Comparison of ENCODE assay signal across 19 cellular contexts in genomic region chr15:100112636-100113305, GRCh38.
DNase-seq lines count a peak whose midpoint lies in the region; ATAC-seq, FAIRE-seq and TF ChIP-seq lines count a peak whose summit lies in the region.
"Had no signal": no experiment of that assay in that cellular context is flagged by ENCODE, and none has a peak within 500 bp of the region (broad histone marks: within the 10 kb centered on the region; RNA-seq: fewer than 3 reads in every experiment).

No MANE protein-coding gene starts in this region.

- no peak for TF ChIP-seq POLR2A in HepG2 (IDR thresholded peaks at IDR 0.05; ENCODE audit: insufficient read depth in 1 of 2, low read depth in 2 of 2, low read length in 2 of 2)
- no peak for TF ChIP-seq POLR2A in thyroid gland (IDR thresholded peaks at IDR 0.05)

- no peak overlapping the region for H2AFZ ChIP-seq in HepG2 (ENCODE audit: low read length)
- no peak overlapping the region for H2AFZ ChIP-seq in hepatocyte

- in situ Hi-C loops in HepG2 (cut with HindIII; ENCODE audit: extremely low pct_ligation_motif_present, low pct_unique_long_range_greater_than_20kb), result no loop called here

- H3K36me3 Mint-ChIP-seq in activated naive CD4-positive, alpha-beta T cell treated with anti-CD3 and anti-CD28 coated beads, Interleukin-2, amount 50 U/mL, for 24 hours, result peaks cover 3% of the 10 kb centered on the region
- no peaks in the 10 kb centered on the region for H3K36me3 Mint-ChIP-seq in activated naive CD4-positive, alpha-beta T cell treated with anti-CD3 and anti-CD28 coated beads, Interleukin-2, amount 50 U/mL, for 72 hours
- no peaks in the 10 kb centered on the region for H3K36me3 Mint-ChIP-seq in activated naive CD8-positive, alpha-beta T cell treated with anti-CD3 and anti-CD28 coated beads for 36 hours
- H3K36me3 Mint-ChIP-seq: activated naive CD4-positive, alpha-beta T cell treated with anti-CD3 and anti-CD28 coated beads, Interleukin-2, amount 10 ng/mL, durations not matched to agents 7 days and 5 days had no signal

- H3K4me1 ChIP-seq in HepG2 (ENCODE audit: insufficient read depth, low read length) (peaks cover 16% of the 10 kb centered on the region; the same call in 1 of the 2 replicates), thyroid gland (peaks cover 38 to 61% of the 10 kb centered on the region in 2 donors), hepatocyte (ENCODE audit: insufficient read depth) (peaks cover 17% of the 10 kb centered on the region)

- H4K20me1 ChIP-seq in HepG2 (ENCODE audit: insufficient read depth, low read length), result no peaks in the 10 kb centered on the region
- no peaks in the 10 kb centered on the region for H4K20me1 ChIP-seq in hepatocyte (ENCODE audit: insufficient read depth, poor library complexity, severe bottlenecking)

- TF ChIP-seq CTCF in HepG2 (CRISPR knock-in tag; IDR thresholded peaks at IDR 0.05) (no peak), thyroid gland (IDR thresholded peaks at IDR 0.05) (no peak), hepatocyte (IDR thresholded peaks at IDR 0.05; ENCODE audit: poor library complexity) (no peak)

- H3K4me1 Mint-ChIP-seq in activated naive CD4-positive, alpha-beta T cell treated with anti-CD3 and anti-CD28 coated beads, Interleukin-2, amount 50 U/mL, for 24 hours, result peaks cover 26% of the 10 kb centered on the region
- peaks cover 42% of the 10 kb centered on the region for H3K4me1 Mint-ChIP-seq in activated naive CD8-positive, alpha-beta T cell treated with anti-CD3 and anti-CD28 coated beads for 36 hours

- H3K9me2 ChIP-seq in hepatocyte (replicated peaks; ENCODE audit: insufficient read depth), result no peaks in the 10 kb centered on the region

- no peak overlapping the region for H3K4me3 ChIP-seq in HepG2 (replicated peaks in 1 of 3; ENCODE audit: insufficient read depth in 1 of 3, low read depth in 2 of 3, low read length in 3 of 3)
- H3K4me3 ChIP-seq in thyroid gland (replicated peaks in 1 of 3), result no peak overlapping the region
- no peak overlapping the region for H3K4me3 ChIP-seq in hepatocyte
- H3K4me3 ChIP-seq: cardiac muscle cell had no signal

- no peaks in the 10 kb centered on the region for H3K27me3 Mint-ChIP-seq in activated naive CD4-positive, alpha-beta T cell treated with anti-CD3 and anti-CD28 coated beads, Interleukin-2, amount 50 U/mL, for 24 hours
- no peaks in the 10 kb centered on the region for H3K27me3 Mint-ChIP-seq in activated naive CD8-positive, alpha-beta T cell treated with anti-CD3 and anti-CD28 coated beads for 36 hours
- H3K27me3 Mint-ChIP-seq: activated naive CD4-positive, alpha-beta T cell treated with anti-CD3 and anti-CD28 coated beads, Interleukin-2, amount 10 ng/mL, durations not matched to agents 7 days and 5 days; naive thymus-derived CD8-positive, alpha-beta T cell had no signal

- no peak overlapping the region for H3K4me3 Mint-ChIP-seq in activated naive CD4-positive, alpha-beta T cell treated with anti-CD3 and anti-CD28 coated beads, Interleukin-2, amount 50 U/mL, for 24 hours
- no peak overlapping the region for H3K4me3 Mint-ChIP-seq in activated naive CD8-positive, alpha-beta T cell treated with anti-CD3 and anti-CD28 coated beads for 36 hours
- H3K4me3 Mint-ChIP-seq: activated naive CD4-positive, alpha-beta T cell treated with anti-CD3 and anti-CD28 coated beads, Interleukin-2, amount 10 ng/mL, durations not matched to agents 7 days and 5 days; endodermal cell had no signal

- POLR2A ChIA-PET in HepG2 (lab: Yijun Ruan, JAX), result no interaction called here

- DNase-seq in activated naive CD4-positive, alpha-beta T cell treated with anti-CD3 and anti-CD28 coated beads, Interleukin-2, amount 50 U/mL, for 72 hours (ENCODE audit: low spot score in 2 of 2), result no peak
- DNase-seq in activated naive CD8-positive, alpha-beta T cell treated with anti-CD3 and anti-CD28 coated beads for 36 hours, result no peak
- DNase-seq in HepG2 (ENCODE audit: low spot score), result no peak
- DNase-seq in thyroid gland, result no peak
- DNase-seq in hepatocyte (ENCODE audit: low spot score), result no peak
- DNase-seq: activated naive CD4-positive, alpha-beta T cell treated with anti-CD3 and anti-CD28 coated beads, Interleukin-2, amount 10 ng/mL, durations not matched to agents 7 days and 5 days; endodermal cell; GDM1; GOT3; NCI-H1105 treated with DMSO at 0.1 percent for 48 hours; NCI-H69 had no signal

- no peaks in the 10 kb centered on the region for H3K79me2 ChIP-seq in HepG2 (ENCODE audit: insufficient read depth, low read length)
- H3K79me2 ChIP-seq in hepatocyte, result no peaks in the 10 kb centered on the region

- no peak overlapping the region for H3K9ac ChIP-seq in HepG2 (ENCODE audit: insufficient read depth, low read depth, low read length)
- H3K9ac ChIP-seq: KMS-11 had no signal

- H3K9me3 ChIP-seq in HepG2 (ENCODE audit: low read length), result no peaks in the 10 kb centered on the region
- H3K9me3 ChIP-seq in thyroid gland, result no peaks in the 10 kb centered on the region
- no peaks in the 10 kb centered on the region for H3K9me3 ChIP-seq in hepatocyte (ENCODE audit: low read depth)

- no peak for TF ChIP-seq RAD21 in HepG2 (CRISPR knock-in tag; IDR thresholded peaks at IDR 0.05)

- H3K9me3 Mint-ChIP-seq in activated naive CD4-positive, alpha-beta T cell treated with anti-CD3 and anti-CD28 coated beads, Interleukin-2, amount 50 U/mL, for 24 hours, result no peaks in the 10 kb centered on the region
- H3K9me3 Mint-ChIP-seq in activated naive CD4-positive, alpha-beta T cell treated with anti-CD3 and anti-CD28 coated beads, Interleukin-2, amount 50 U/mL, for 72 hours, result no peaks in the 10 kb centered on the region
- no peaks in the 10 kb centered on the region for H3K9me3 Mint-ChIP-seq in activated naive CD8-positive, alpha-beta T cell treated with anti-CD3 and anti-CD28 coated beads for 36 hours
- H3K9me3 Mint-ChIP-seq: activated naive CD4-positive, alpha-beta T cell treated with anti-CD3 and anti-CD28 coated beads, Interleukin-2, amount 10 ng/mL, durations not matched to agents 7 days and 5 days; endodermal cell had no signal

- TF ChIP-seq EP300 in HepG2 (IDR thresholded peaks at IDR 0.05; ENCODE audit: low read depth in 2 of 2, low read length in 2 of 2), result no peak
- no peak for TF ChIP-seq EP300 in HepG2 (CRISPR knock-in tag; IDR thresholded peaks at IDR 0.05; ENCODE audit: borderline replicate concordance)

- no peak overlapping the region for H3K27ac ChIP-seq in HepG2 (ENCODE audit: extremely low read length, insufficient read depth, low read length)
- peak overlapping the region; percentile 89 to 94 (median 93) for H3K27ac ChIP-seq in thyroid gland
- no peak overlapping the region for H3K27ac ChIP-seq in hepatocyte
- H3K27ac ChIP-seq: KMS-11 had no signal

- H3K27ac Mint-ChIP-seq in activated naive CD4-positive, alpha-beta T cell treated with anti-CD3 and anti-CD28 coated beads, Interleukin-2, amount 50 U/mL, for 24 hours, result peak overlapping the region; percentile 25
- peak overlapping the region in 1 of 2 donors; percentile 90 for H3K27ac Mint-ChIP-seq in activated naive CD4-positive, alpha-beta T cell treated with anti-CD3 and anti-CD28 coated beads, Interleukin-2, amount 50 U/mL, for 72 hours
- H3K27ac Mint-ChIP-seq in activated naive CD8-positive, alpha-beta T cell treated with anti-CD3 and anti-CD28 coated beads for 36 hours, result peak overlapping the region; percentile 98
- H3K27ac Mint-ChIP-seq: activated naive CD4-positive, alpha-beta T cell treated with anti-CD3 and anti-CD28 coated beads, Interleukin-2, amount 10 ng/mL, durations not matched to agents 7 days and 5 days; endodermal cell had no signal

- intact Hi-C loops in HepG2 (cut with micrococcal nuclease; ENCODE audit: unreplicated experiment), result no loop called here
- intact Hi-C loops in thyroid gland (cut with DNase I), result no loop called here

- no TSS peak for BruUV-seq in HepG2 (replicated peaks; lab: Mats Ljungman, UMichigan)

- no peaks in the 10 kb centered on the region for H3K36me3 ChIP-seq in HepG2 (replicated peaks in 1 of 2; ENCODE audit: control insufficient read depth in 1 of 2, insufficient read depth in 2 of 2, low read length in 2 of 2)
- no peaks in the 10 kb centered on the region for H3K36me3 ChIP-seq in thyroid gland
- no peaks in the 10 kb centered on the region for H3K36me3 ChIP-seq in hepatocyte (replicated peaks; ENCODE audit: insufficient read depth, low read depth)
- H3K36me3 ChIP-seq: cardiac muscle cell had no signal

- H3K27me3 ChIP-seq in HepG2 (ENCODE audit: control insufficient read depth in 1 of 2, insufficient read depth in 2 of 2, low read length in 2 of 2) (no peaks in the 10 kb centered on the region; a peak in 1 of 5 replicates), thyroid gland (no peaks in the 10 kb centered on the region), hepatocyte (no peaks in the 10 kb centered on the region)
- H3K27me3 ChIP-seq: cardiac muscle cell had no signal

- 44% methylated on average over 10 of the region's 14 CpGs for WGBS in HepG2 (ENCODE audit: low lambda C conversion rate)
- 93 to 94% methylated on average over 14 of the region's 14 CpGs for WGBS in thyroid gland, 2 donors
- 93% methylated on average over 14 of the region's 14 CpGs for WGBS in hepatocyte (ENCODE audit: low lambda C conversion rate, missing lambda C conversion rate)

- FAIRE-seq in HepG2 (lab: Jason Lieb, UNC), result no peak
- FAIRE-seq: GM12891 had no signal

- H3K4me2 ChIP-seq in HepG2 (ENCODE audit: low read depth, low read length) (no peak overlapping the region), hepatocyte (no peak overlapping the region)
- H3K4me2 ChIP-seq: KMS-11 had no signal

- CTCF ChIA-PET in HepG2 (lab: Yijun Ruan, JAX; ENCODE audit: low intra/inter-chr PET ratio, low total read pairs), result no interaction called here

- ATAC-seq in activated naive CD4-positive, alpha-beta T cell treated with anti-CD3 and anti-CD28 coated beads, Interleukin-2, amount 50 U/mL, for 72 hours, result no peak
- ATAC-seq in HepG2 (no peak), GM21526 (IDR thresholded peaks at IDR 0.05; ENCODE audit: low FRiP score, unreplicated experiment) (no peak), HG02970 (IDR thresholded peaks at IDR 0.05; ENCODE audit: low FRiP score, unreplicated experiment) (no peak)
- ATAC-seq: left lobe of liver had no signal

TF ChIP-seq in HepG2, 621 proteins besides CTCF, POLR2A, EP300 and RAD21 (continues in another document):
- TF ChIP-seq, protein P1, sequence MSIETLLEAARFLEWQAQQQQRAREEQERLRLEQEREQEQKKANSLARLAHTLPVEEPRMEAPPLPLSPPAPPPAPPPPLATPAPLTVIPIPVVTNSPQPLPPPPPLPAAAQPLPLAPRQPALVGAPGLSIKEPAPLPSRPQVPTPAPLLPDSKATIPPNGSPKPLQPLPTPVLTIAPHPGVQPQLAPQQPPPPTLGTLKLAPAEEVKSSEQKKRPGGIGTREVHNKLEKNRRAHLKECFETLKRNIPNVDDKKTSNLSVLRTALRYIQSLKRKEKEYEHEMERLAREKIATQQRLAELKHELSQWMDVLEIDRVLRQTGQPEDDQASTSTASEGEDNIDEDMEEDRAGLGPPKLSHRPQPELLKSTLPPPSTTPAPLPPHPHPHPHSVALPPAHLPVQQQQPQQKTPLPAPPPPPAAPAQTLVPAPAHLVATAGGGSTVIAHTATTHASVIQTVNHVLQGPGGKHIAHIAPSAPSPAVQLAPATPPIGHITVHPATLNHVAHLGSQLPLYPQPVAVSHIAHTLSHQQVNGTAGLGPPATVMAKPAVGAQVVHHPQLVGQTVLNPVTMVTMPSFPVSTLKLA (IDR thresholded peaks at IDR 0.05), result 0 out of 2 replicates have a peak, but pooled peaks have one; percentile 14
- no peak for TF ChIP-seq SPEN (CRISPR knock-in tag; IDR thresholded peaks at IDR 0.05; ENCODE audit: low read depth)
- TF ChIP-seq KLF13 (CRISPR knock-in tag; IDR thresholded peaks at IDR 0.05), result no peak

Comparison
In these comparisons a context has a peak if more than half of its experiments do, and no peak if none do; other contexts are left out.
1. H3K27ac ChIP-seq: peak in thyroid gland (3 of 3); none in HepG2 (single experiment) and hepatocyte (single experiment).